ENCODE assay signal across 8 cellular contexts in the genomic region with DNA sequence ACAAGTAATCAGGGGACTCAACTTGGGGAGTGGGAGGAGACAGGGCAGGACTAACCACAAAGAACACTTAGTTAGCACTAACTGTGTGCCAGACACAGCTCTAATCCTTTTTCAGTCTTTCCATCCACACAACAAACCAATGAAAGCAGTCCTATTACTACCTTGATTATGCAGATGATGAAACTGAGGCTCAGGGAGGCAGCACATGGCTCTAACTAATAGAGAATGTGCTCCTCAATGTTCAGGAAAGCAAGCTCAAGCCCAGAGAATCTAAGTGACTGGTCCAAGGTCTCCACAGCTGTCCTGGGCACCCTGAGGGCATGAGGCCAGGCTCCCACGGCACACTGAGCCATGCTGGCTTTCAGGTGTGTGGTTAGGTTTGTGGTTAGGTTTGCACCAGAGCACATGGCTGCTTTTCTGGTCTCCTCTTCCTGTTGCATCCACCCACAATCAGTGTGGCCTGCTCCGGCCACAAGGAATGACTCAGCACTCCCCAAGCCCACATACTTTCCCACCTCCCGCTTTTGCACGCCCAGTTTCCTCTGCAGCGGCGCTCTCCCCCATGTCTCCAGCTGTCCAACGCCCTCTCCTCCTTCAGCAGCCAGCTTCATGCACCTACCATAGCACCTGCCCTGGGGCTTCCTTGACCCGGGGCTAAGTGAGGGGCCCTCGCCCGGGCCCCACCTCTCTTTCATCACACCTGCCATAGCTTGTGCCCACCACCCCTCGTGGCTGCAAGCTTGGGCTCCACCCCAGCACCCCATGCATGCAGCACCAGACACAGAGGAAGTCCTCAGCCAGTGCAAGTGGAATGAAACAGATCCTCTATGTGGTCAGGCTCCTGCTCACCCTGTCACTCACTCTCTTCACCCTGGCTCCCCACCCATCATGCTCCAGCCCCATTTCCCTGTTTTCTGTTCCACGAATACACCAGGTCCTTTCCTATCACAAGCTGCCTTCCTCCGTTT.
A peak's percentile ranks its signal among the peaks of the same experiment; 100 is the strongest.
DNase-seq lines count a peak whose midpoint lies in the region; ATAC-seq and TF ChIP-seq lines count a peak whose summit lies in the region.

No MANE protein-coding gene starts in this region.

- H3K9me3 Mint-ChIP-seq in activated CD8-positive, alpha-beta memory T cell treated with anti-CD3 and anti-CD28 coated beads, Interleukin-2, amount 10 ng/mL, durations not matched to agents 7 days and 5 days (ENCODE audit: low read depth), result peaks cover 2% of the 10 kb centered on the region

- DNase-seq in GM12865 (ENCODE audit: low read depth) (peak; percentile 87), occipital lobe (lab: John Stamatoyannopoulos, UW) (peak; percentile 34), inferior parietal cortex (ENCODE audit: extremely low spot score) (no peak), mucosa of gallbladder (ENCODE audit: low spot score) (no peak), SW 1271 (lab: John Stamatoyannopoulos, UW) (no peak)
- DNase-seq in activated CD8-positive, alpha-beta memory T cell treated with anti-CD3 and anti-CD28 coated beads, Interleukin-2, amount 10 ng/mL, durations not matched to agents 7 days and 5 days, result peak; percentile 77

- peak; percentile 86 for ATAC-seq in GM21423 (IDR thresholded peaks at IDR 0.05; ENCODE audit: unreplicated experiment)
- peak; percentile 59 for ATAC-seq in HG03558 (IDR thresholded peaks at IDR 0.05; ENCODE audit: extremely low read depth, unreplicated experiment)
- ATAC-seq in activated CD8-positive, alpha-beta memory T cell treated with anti-CD3 and anti-CD28 coated beads, Interleukin-2, amount 10 ng/mL, durations not matched to agents 7 days and 5 days, result peak; percentile 72

- H3K4me3 Mint-ChIP-seq in activated CD8-positive, alpha-beta memory T cell treated with anti-CD3 and anti-CD28 coated beads, Interleukin-2, amount 10 ng/mL, durations not matched to agents 7 days and 5 days, result peak overlapping the region; percentile 33

- peak overlapping the region; percentile 61 for H3K27ac Mint-ChIP-seq in activated CD8-positive, alpha-beta memory T cell treated with anti-CD3 and anti-CD28 coated beads, Interleukin-2, amount 10 ng/mL, durations not matched to agents 7 days and 5 days

- H3K4me1 Mint-ChIP-seq in activated CD8-positive, alpha-beta memory T cell treated with anti-CD3 and anti-CD28 coated beads, Interleukin-2, amount 10 ng/mL, durations not matched to agents 7 days and 5 days, result peaks cover 22% of the 10 kb centered on the region

- H3K4me3 ChIP-seq in GM12865 (ENCODE audit: low read depth, low read length), result no peak overlapping the region

- TF ChIP-seq CTCF in GM12865 (IDR thresholded peaks at IDR 0.05; ENCODE audit: insufficient read depth, low read depth, low read length, missing control alignments), result no peak

- H3K27me3 Mint-ChIP-seq in activated CD8-positive, alpha-beta memory T cell treated with anti-CD3 and anti-CD28 coated beads, Interleukin-2, amount 10 ng/mL, durations not matched to agents 7 days and 5 days, result peaks cover 88% of the 10 kb centered on the region

- H3K36me3 Mint-ChIP-seq in activated CD8-positive, alpha-beta memory T cell treated with anti-CD3 and anti-CD28 coated beads, Interleukin-2, amount 10 ng/mL, durations not matched to agents 7 days and 5 days, result no peaks in the 10 kb centered on the region

- CTCF ChIA-PET in activated CD8-positive, alpha-beta memory T cell treated with anti-CD3 and anti-CD28 coated beads, Interleukin-2, amount 10 ng/mL, durations not matched to agents 7 days and 5 days (lab: Charles Lee), result interaction anchor here (0.8 to 1.1 kb wide), 2 partner anchors 39 to 201 kb away, joined by 3 read pairs; no protein-coding TSS in a partner anchor

Comparison
In these comparisons a context has a peak if more than half of its experiments do, and no peak if none do; other contexts are left out.
1. DNase-seq: peak in GM12865 (single experiment), activated CD8-positive, alpha-beta memory T cell treated with anti-CD3 and anti-CD28 coated beads, Interleukin-2, amount 10 ng/mL, durations not matched to agents 7 days and 5 days (single experiment) and occipital lobe (single experiment); none in inferior parietal cortex (single experiment), mucosa of gallbladder (single experiment) and SW 1271 (0 of 2).
2. Peak in every context shown above with its lines, with median percentiles within 50 percentile points of each other: ATAC-seq.